ENCODE assay signal across 17 cellular contexts in genomic region chr2:212592695-212593094, GRCh38. TPM values are rescaled to one million over a fixed set of nuclear protein-coding genes. Genes with fewer than 3 reads are reported as not detected.
DNase-seq lines count a peak whose midpoint lies in the region; ATAC-seq and TF ChIP-seq lines count a peak whose summit lies in the region.
"Had no signal": no experiment of that assay in that cellular context is flagged by ENCODE, and none has a peak within 500 bp of the region (broad histone marks: within the 10 kb centered on the region; RNA-seq: fewer than 3 reads in every experiment).

No MANE protein-coding gene starts in this region.

- CTCF ChIA-PET in PC-3 (lab: Charles Lee) = no interaction called here

- no peak for TF ChIP-seq EP300 in stomach (IDR thresholded peaks at IDR 0.05)

- H3K27ac ChIP-seq in PC-3 (ENCODE audit: low read length) (no peak overlapping the region), foreskin keratinocyte (no peak overlapping the region), stomach (no peak overlapping the region)

- H3K27ac Mint-ChIP-seq in immature natural killer cell = peak overlapping the region in 1 of 6 donors; percentile 23
- H3K27ac Mint-ChIP-seq: H9 had no signal

- no peak overlapping the region for H3K4me3 ChIP-seq in LNCaP clone FGC (ENCODE audit: low read depth, low read length)
- no peak overlapping the region for H3K4me3 ChIP-seq in PC-3 (ENCODE audit: low read length)
- H3K4me3 ChIP-seq in epithelial cell of esophagus (ENCODE audit: low read length) = no peak overlapping the region
- no peak overlapping the region for H3K4me3 ChIP-seq in stomach
- H3K4me3 ChIP-seq: K562 had no signal

- no peaks in the 10 kb centered on the region for H4K20me1 ChIP-seq in PC-3 (ENCODE audit: low read length)

- no peaks in the 10 kb centered on the region for H3K9me3 Mint-ChIP-seq in immature natural killer cell
- H3K9me3 Mint-ChIP-seq: H9 had no signal

- H3K4me2 ChIP-seq in PC-3 (ENCODE audit: low read length) = peak overlapping the region; percentile 31

- H3K36me3 Mint-ChIP-seq in immature natural killer cell = no peaks in the 10 kb centered on the region
- H3K36me3 Mint-ChIP-seq: CD4-positive, CD25-positive, alpha-beta regulatory T cell had no signal

- H3K27me3 Mint-ChIP-seq in immature natural killer cell (ENCODE audit: low read depth in 3 of 3) = peaks cover 0 to 3% (median 0%) of the 10 kb centered on the region in 3 donors

- no peaks in the 10 kb centered on the region for H3K79me2 ChIP-seq in PC-3 (ENCODE audit: low read length)

- no peak overlapping the region for H3K9ac ChIP-seq in PC-3 (ENCODE audit: low read length)

- H2AFZ ChIP-seq in PC-3 (ENCODE audit: low read length) = no peak overlapping the region

- no peaks in the 10 kb centered on the region for H3K36me3 ChIP-seq in PC-3 (ENCODE audit: low read depth, low read length)
- H3K36me3 ChIP-seq in stomach = no peaks in the 10 kb centered on the region
- H3K36me3 ChIP-seq: BE2C had no signal

- intact Hi-C loops in PC-3 (cut with micrococcal nuclease) = loop anchor here (10.0 kb wide), 1 partner anchor 642 kb away; no protein-coding TSS in a partner anchor
- intact Hi-C loops in stomach (cut with DNase I; ENCODE audit: low total_unique reads) = no loop called here

- H3K9me3 ChIP-seq in PC-3 (ENCODE audit: low read length) (no peaks in the 10 kb centered on the region), stomach (no peaks in the 10 kb centered on the region)
- H3K9me3 ChIP-seq: BE2C, Caco-2 had no signal

- no TSS peak for BruUV-seq in PC-3 (replicated peaks; lab: Mats Ljungman, UMichigan)

- no peak for TF ChIP-seq POLR2A in stomach (IDR thresholded peaks at IDR 0.05)

- H3K4me1 Mint-ChIP-seq in immature natural killer cell = no peaks in the 10 kb centered on the region
- H3K4me1 Mint-ChIP-seq: CD4-positive, CD25-positive, alpha-beta regulatory T cell; H9 had no signal

- POLR2A ChIA-PET in PC-3 (lab: Charles Lee; ENCODE audit: unreplicated experiment) = no interaction called here

- DNase-seq in LNCaP clone FGC (ENCODE audit: low read depth) (peak; percentile 7), PC-3 (peak; percentile 82), epithelial cell of esophagus (ENCODE audit: low read depth) (peak; percentile 79), foreskin keratinocyte (peak; percentile 26 to 64), stomach (no peak), immature natural killer cell (no peak)
- no peak for DNase-seq in stimulated activated CD4-positive, alpha-beta T cell treated with anti-CD3 and anti-CD28 coated beads, Interleukin-1b, Interleukin-23, amount 100 ng/mL, for 48 hours
- DNase-seq: ACHN; BE2C; C1 segment of cervical spinal cord; Caco-2; CD4-positive, CD25-positive, alpha-beta regulatory T cell; GDM1; H9; IMR-90 had no signal

- no peak overlapping the region for H3K4me3 Mint-ChIP-seq in immature natural killer cell
- H3K4me3 Mint-ChIP-seq: CD4-positive, CD25-positive, alpha-beta regulatory T cell; H9 had no signal

- TF ChIP-seq CTCF in LNCaP clone FGC (IDR thresholded peaks at IDR 0.05; ENCODE audit: control insufficient read depth, extremely low read depth, insufficient read depth) = no peak
- TF ChIP-seq CTCF in PC-3 (conservative IDR thresholded peaks at IDR 0.05; ENCODE audit: low read depth, low read length) = no peak
- TF ChIP-seq CTCF in epithelial cell of esophagus (IDR thresholded peaks at IDR 0.05; ENCODE audit: insufficient read depth, low read depth, low read length, missing control alignments) = no peak
- TF ChIP-seq CTCF in foreskin keratinocyte (conservative IDR thresholded peaks at IDR 0.05) = no peak
- no peak for TF ChIP-seq CTCF in stomach (IDR thresholded peaks at IDR 0.05)

- H3K4me1 ChIP-seq in PC-3 (ENCODE audit: insufficient read depth, low read length) = peaks cover 24% of the 10 kb centered on the region
- H3K4me1 ChIP-seq in foreskin keratinocyte = peaks cover 6% of the 10 kb centered on the region
- no peaks in the 10 kb centered on the region for H3K4me1 ChIP-seq in stomach
- H3K4me1 ChIP-seq: Caco-2 had no signal

- H3K9me2 ChIP-seq in PC-3 (replicated peaks; ENCODE audit: low read length) = no peaks in the 10 kb centered on the region

- no peaks in the 10 kb centered on the region for H3F3A ChIP-seq in PC-3 (ENCODE audit: low read length, unreplicated experiment)

- peak; percentile 81 for ATAC-seq in PC-3
- ATAC-seq in foreskin keratinocyte = peak; percentile 86
- ATAC-seq in HG02763 (IDR thresholded peaks at IDR 0.05; ENCODE audit: unreplicated experiment) = no peak
- ATAC-seq: K562 had no signal

- no peaks in the 10 kb centered on the region for H3K27me3 ChIP-seq in PC-3 (ENCODE audit: low read length)
- no peaks in the 10 kb centered on the region for H3K27me3 ChIP-seq in foreskin keratinocyte
- H3K27me3 ChIP-seq in stomach = no peaks in the 10 kb centered on the region
- H3K27me3 ChIP-seq: BE2C had no signal

- WGBS in stomach, 5 donors = 42 to 83% (median 54%) methylated on average over 1 of the region's 1 CpG

RNA-seq across cellular contexts. Expression of gene ERBB4, which starts 54.1 kb away (rescaled TPM):
- under 0.01 TPM in 1 of 2 replicates, not detected in the other for total RNA-seq in PC-3 (2014; rRNA removed)
- total RNA-seq in foreskin keratinocyte = not detected in 2 replicates
- polyA plus RNA-seq in foreskin keratinocyte = not detected in 2 replicates
- 1 to 10 TPM in 2 of 5 donors, under 1 TPM in 2, not detected in 1; 0.45 to 2.5 (median 1.1) TPM for total RNA-seq in stomach
- under 1 TPM; 0.12 to 0.15 (median 0.13) TPM for polyA plus RNA-seq in stomach
- not detected for polyA plus RNA-seq in immature natural killer cell
- total RNA-seq: Caco-2; CD4-positive, CD25-positive, alpha-beta regulatory T cell; IMR-90; K562 had no signal
- polyA plus RNA-seq: CD4-positive, CD25-positive, alpha-beta regulatory T cell; IMR-90; K562 had no signal

Comparison
In these comparisons a context has a peak if more than half of its experiments do, and no peak if none do; other contexts are left out.
1. DNase-seq: peak in LNCaP clone FGC (single experiment), PC-3 (single experiment), epithelial cell of esophagus (single experiment) and foreskin keratinocyte (2 of 2); none in stimulated activated CD4-positive, alpha-beta T cell treated with anti-CD3 and anti-CD28 coated beads, Interleukin-1b, Interleukin-23, amount 100 ng/mL, for 48 hours (single experiment), stomach (single experiment) and immature natural killer cell (0 of 3).